In genomic region chr17:67161573-67161972, GRCh38 we compare ENCODE assay signal across 35 cellular contexts.
"Had no signal": no experiment of that assay in that cellular context is flagged by ENCODE, and none has a peak within 500 bp of the region (broad histone marks: within the 10 kb centered on the region; RNA-seq: fewer than 3 reads in every experiment).

No MANE protein-coding gene starts in this region.

- H3K9me3 Mint-ChIP-seq: activated B cell treated with CpG ODN at 0.5 μM for 24 hours; activated naive CD4-positive, alpha-beta T cell treated with anti-CD3 and anti-CD28 coated beads, Interleukin-2, amount 50 U/mL, for 24 hours; activated T-cell treated with anti-CD3 and anti-CD28 coated beads, Interleukin-2, amount 50 U/mL, for 24 hours; central memory CD8-positive, alpha-beta T cell had no signal

- ATAC-seq: activated CD8-positive, alpha-beta T cell treated with anti-CD3 and anti-CD28 coated beads for 36 hours; activated naive CD8-positive, alpha-beta T cell treated with anti-CD3 and anti-CD28 coated beads, Interleukin-2, amount 50 U/mL, for 24 hours had no signal

- H3K27ac Mint-ChIP-seq: activated B cell treated with CpG ODN at 0.5 μM for 24 hours; activated CD4-positive, alpha-beta memory T cell treated with anti-CD3 and anti-CD28 coated beads for 36 hours; activated CD4-positive, alpha-beta T cell treated with anti-CD3 and anti-CD28 coated beads, Interleukin-2, amount 10 ng/mL, durations not matched to agents 24 days and 14 days; activated CD8-positive, alpha-beta T cell treated with anti-CD3 and anti-CD28 coated beads for 36 hours; activated naive CD4-positive, alpha-beta T cell treated with anti-CD3 and anti-CD28 coated beads, Interleukin-2, amount 10 ng/mL, durations not matched to agents 7 days and 5 days; activated naive CD4-positive, alpha-beta T cell treated with anti-CD3 and anti-CD28 coated beads, Interleukin-2, amount 50 U/mL, for 24 hours; activated naive CD8-positive, alpha-beta T cell; activated naive CD8-positive, alpha-beta T cell treated with anti-CD3 and anti-CD28 coated beads, Interleukin-2, amount 10 ng/mL, durations not matched to agents 7 days and 5 days; activated naive CD8-positive, alpha-beta T cell treated with anti-CD3 and anti-CD28 coated beads, Interleukin-2, amount 50 U/mL, for 24 hours; activated T-cell treated with anti-CD3 and anti-CD28 coated beads, Interleukin-2, amount 50 U/mL, for 24 hours; activated T-helper 2 cell treated with anti-CD3 and anti-CD28 coated beads, Interferon-gamma antibody, Interleukin-2, Interleukin-4, amounts not matched to agents 10 μg/mL and 5 μg/mL and 100 μg/mL, durations not matched to agents 14 hours and 24 hours and 36 hours; T-helper 1 cell treated with Interleukin-12 subunit alpha and Interleukin-12 subunit beta and Interleukin-4 antibody, amounts not matched to agents 30 μg/mL and 1 μg/mL, for 36 hours; T-helper 2 cell treated with Interferon-gamma antibody and Interleukin-4, amounts not matched to agents 5 μg/mL and 100 μg/mL, for 36 hours had no signal

- H3K27ac ChIP-seq: cardiac muscle cell, VCaP had no signal

- H3K27me3 ChIP-seq: cardiac muscle cell had no signal

- H3K4me3 Mint-ChIP-seq: activated B cell treated with CpG ODN at 0.5 μM for 24 hours; activated CD4-positive, alpha-beta memory T cell treated with anti-CD3 and anti-CD28 coated beads for 36 hours; activated CD4-positive, alpha-beta T cell treated with anti-CD3 and anti-CD28 coated beads, Interleukin-2, amount 10 ng/mL, durations not matched to agents 24 days and 14 days; activated CD8-positive, alpha-beta T cell treated with anti-CD3 and anti-CD28 coated beads for 36 hours; activated naive CD4-positive, alpha-beta T cell treated with anti-CD3 and anti-CD28 coated beads, Interleukin-2, amount 10 ng/mL, durations not matched to agents 7 days and 5 days; activated naive CD4-positive, alpha-beta T cell treated with anti-CD3 and anti-CD28 coated beads, Interleukin-2, amount 50 U/mL, for 24 hours; activated naive CD8-positive, alpha-beta T cell; activated naive CD8-positive, alpha-beta T cell treated with anti-CD3 and anti-CD28 coated beads, Interleukin-2, amount 10 ng/mL, durations not matched to agents 7 days and 5 days; activated naive CD8-positive, alpha-beta T cell treated with anti-CD3 and anti-CD28 coated beads, Interleukin-2, amount 50 U/mL, for 24 hours; activated T-cell treated with anti-CD3 and anti-CD28 coated beads, Interleukin-2, amount 50 U/mL, for 24 hours; brain; central memory CD8-positive, alpha-beta T cell; T-helper 1 cell treated with Interleukin-12 subunit alpha and Interleukin-12 subunit beta and Interleukin-4 antibody, amounts not matched to agents 30 μg/mL and 1 μg/mL, for 36 hours; T-helper 2 cell treated with Interferon-gamma antibody and Interleukin-4, amounts not matched to agents 5 μg/mL and 100 μg/mL, for 36 hours had no signal

- DNase-seq: activated B cell treated with CpG ODN at 0.5 μM for 24 hours; activated CD4-positive, alpha-beta memory T cell treated with anti-CD3 and anti-CD28 coated beads for 36 hours; activated CD4-positive, alpha-beta T cell treated with anti-CD3 and anti-CD28 coated beads for 4 hours; activated CD4-positive, alpha-beta T cell treated with anti-CD3 and anti-CD28 coated beads, Interleukin-2, amount 10 ng/mL, durations not matched to agents 24 days and 14 days; activated CD4-positive, alpha-beta T cell treated with anti-CD3 and anti-CD28 coated beads, Interleukin-2, amount 50 U/mL, for 1 hour; activated CD4-positive, alpha-beta T cell treated with anti-CD3 and anti-CD28 coated beads, Interleukin-2, amount 50 U/mL, for 4 hours; activated CD4-positive, CD25-positive, alpha-beta regulatory T cell treated with anti-CD3 and anti-CD28 coated beads, Interleukin-2, amount 50 U/mL, for 72 hours; activated CD8-positive, alpha-beta memory T cell treated with anti-CD3 and anti-CD28 coated beads, Interleukin-2, amount 50 U/mL, for 4 hours; activated CD8-positive, alpha-beta T cell treated with anti-CD3 and anti-CD28 coated beads for 36 hours; activated effector memory CD4-positive, alpha-beta T cell treated with Interleukin-2 at 50 U/mL for 16 hours; activated gamma-delta T cell; activated naive CD4-positive, alpha-beta T cell treated with anti-CD3 and anti-CD28 coated beads, Interleukin-2, amount 10 ng/mL, durations not matched to agents 7 days and 5 days; activated naive CD4-positive, alpha-beta T cell treated with Interleukin-2 at 50 U/mL for 16 hours; activated naive CD8-positive, alpha-beta T cell treated with anti-CD3 and anti-CD28 coated beads, Interleukin-2, amount 10 ng/mL, durations not matched to agents 7 days and 5 days; activated naive CD8-positive, alpha-beta T cell treated with anti-CD3 and anti-CD28 coated beads, Interleukin-2, amount 50 U/mL, for 24 hours; activated T-cell treated with anti-CD3 and anti-CD28 coated beads, Interleukin-2, amount 50 U/mL, for 24 hours; activated T-cell treated with anti-CD3 and anti-CD28 coated beads, Interleukin-2, amount 50 U/mL, for 48 hours; amygdala; anterior cingulate cortex; caudate nucleus; cerebellar nuclear complex; T-helper 1 cell; T-helper 2 cell; T-helper 9 cell had no signal

- H3K27me3 Mint-ChIP-seq: activated B cell treated with CpG ODN at 0.5 μM for 24 hours; activated CD4-positive, alpha-beta memory T cell treated with anti-CD3 and anti-CD28 coated beads for 36 hours; activated CD4-positive, alpha-beta T cell treated with anti-CD3 and anti-CD28 coated beads, Interleukin-2, amount 10 ng/mL, durations not matched to agents 24 days and 14 days; activated CD8-positive, alpha-beta T cell treated with anti-CD3 and anti-CD28 coated beads for 36 hours; activated naive CD4-positive, alpha-beta T cell treated with anti-CD3 and anti-CD28 coated beads, Interleukin-2, amount 10 ng/mL, durations not matched to agents 7 days and 5 days; activated naive CD4-positive, alpha-beta T cell treated with anti-CD3 and anti-CD28 coated beads, Interleukin-2, amount 50 U/mL, for 24 hours; activated naive CD8-positive, alpha-beta T cell; activated naive CD8-positive, alpha-beta T cell treated with anti-CD3 and anti-CD28 coated beads, Interleukin-2, amount 10 ng/mL, durations not matched to agents 7 days and 5 days; activated naive CD8-positive, alpha-beta T cell treated with anti-CD3 and anti-CD28 coated beads, Interleukin-2, amount 50 U/mL, for 24 hours; activated T-cell treated with anti-CD3 and anti-CD28 coated beads, Interleukin-2, amount 50 U/mL, for 24 hours; brain; central memory CD8-positive, alpha-beta T cell had no signal

- FAIRE-seq: bronchial epithelial cell, TTC549 had no signal

- H3K4me3 ChIP-seq: cardiac muscle cell had no signal

- H3K4me1 Mint-ChIP-seq: activated B cell treated with CpG ODN at 0.5 μM for 24 hours had no signal
